In the genomic region with DNA sequence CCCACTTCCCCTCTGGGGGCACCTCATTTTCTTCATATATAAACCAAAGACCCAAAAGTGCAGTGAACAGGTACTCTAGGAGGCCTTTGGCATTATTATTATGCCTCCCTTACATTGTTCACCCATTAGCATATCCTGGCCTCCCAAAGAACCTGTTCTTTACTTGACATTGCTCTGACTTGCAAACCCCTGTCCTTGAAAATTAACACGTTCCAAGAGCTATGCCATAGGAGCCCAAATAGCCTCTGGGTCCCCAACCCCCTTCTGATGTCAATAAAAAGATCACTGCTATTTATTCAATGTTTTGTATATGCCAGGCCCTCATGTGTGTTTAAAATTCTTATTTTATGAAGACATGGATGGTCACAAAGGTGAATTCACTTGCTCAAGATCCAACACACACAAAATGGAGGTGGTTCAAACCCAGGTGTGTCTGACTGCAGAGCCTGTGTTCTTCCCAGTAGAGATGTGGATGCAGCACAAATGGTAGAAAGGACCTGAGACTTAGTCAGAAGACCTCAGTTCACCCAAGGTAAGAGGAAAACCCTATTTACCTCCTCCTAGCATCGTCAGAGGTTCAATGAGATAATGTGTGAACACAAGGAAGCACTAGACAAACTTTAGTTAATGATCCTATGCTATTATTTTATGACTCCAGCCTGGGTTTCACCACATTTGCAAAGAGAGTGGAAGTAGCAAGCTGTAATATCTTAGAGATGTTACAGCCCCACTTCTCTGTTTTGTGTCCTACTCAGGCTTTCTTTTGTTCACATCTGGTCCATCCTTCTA, we compare ENCODE assay signal across 1 cellular context.
TF ChIP-seq lines count a peak whose summit lies in the region.

No MANE protein-coding gene starts in this region.

TF ChIP-seq in HCT116, 20 proteins besides CTCF, POLR2A, EP300 and RAD21:
- TF ChIP-seq SRF (IDR thresholded peaks at IDR 0.05; ENCODE audit: low read depth) (no peak), ATF3 (IDR thresholded peaks at IDR 0.05) (no peak), ZFX (IDR thresholded peaks at IDR 0.05) (no peak), TCF7L2 (IDR thresholded peaks at IDR 0.05; ENCODE audit: borderline replicate concordance, extremely low read depth, insufficient read depth, insufficient read length) (no peak), ZNF274 (IDR thresholded peaks at IDR 0.05; ENCODE audit: low read depth, low read length) (no peak), JUND (IDR thresholded peaks at IDR 0.05) (no peak), CEBPB (IDR thresholded peaks at IDR 0.05; ENCODE audit: low read depth) (no peak), CBX3 (IDR thresholded peaks at IDR 0.05; ENCODE audit: low read depth) (no peak), ZBTB33 (IDR thresholded peaks at IDR 0.05; ENCODE audit: extremely low read depth, insufficient replicate concordance, low read length) (no peak), ELF1 (IDR thresholded peaks at IDR 0.05; ENCODE audit: borderline replicate concordance, low read depth) (no peak; the same call in 1 of the 2 replicates), SIN3A (IDR thresholded peaks at IDR 0.05; ENCODE audit: low read depth) (no peak), MAX (IDR thresholded peaks at IDR 0.05) (no peak), EZH2 (IDR thresholded peaks at IDR 0.05) (no peak), EZH2phosphoT487 (IDR thresholded peaks at IDR 0.05; ENCODE audit: borderline replicate concordance) (no peak), POLR2AphosphoS5 (IDR thresholded peaks at IDR 0.05; ENCODE audit: low read depth, low read length) (no peak), EGR1 (IDR thresholded peaks at IDR 0.05; ENCODE audit: low read depth) (no peak), YY1 (IDR thresholded peaks at IDR 0.05; ENCODE audit: extremely low read depth, insufficient replicate concordance, low read depth, low read length) (no peak), SP1 (IDR thresholded peaks at IDR 0.05; ENCODE audit: low read depth) (no peak), FOSL1 (IDR thresholded peaks at IDR 0.05; ENCODE audit: low read depth) (no peak)
- TF ChIP-seq, protein P1, sequence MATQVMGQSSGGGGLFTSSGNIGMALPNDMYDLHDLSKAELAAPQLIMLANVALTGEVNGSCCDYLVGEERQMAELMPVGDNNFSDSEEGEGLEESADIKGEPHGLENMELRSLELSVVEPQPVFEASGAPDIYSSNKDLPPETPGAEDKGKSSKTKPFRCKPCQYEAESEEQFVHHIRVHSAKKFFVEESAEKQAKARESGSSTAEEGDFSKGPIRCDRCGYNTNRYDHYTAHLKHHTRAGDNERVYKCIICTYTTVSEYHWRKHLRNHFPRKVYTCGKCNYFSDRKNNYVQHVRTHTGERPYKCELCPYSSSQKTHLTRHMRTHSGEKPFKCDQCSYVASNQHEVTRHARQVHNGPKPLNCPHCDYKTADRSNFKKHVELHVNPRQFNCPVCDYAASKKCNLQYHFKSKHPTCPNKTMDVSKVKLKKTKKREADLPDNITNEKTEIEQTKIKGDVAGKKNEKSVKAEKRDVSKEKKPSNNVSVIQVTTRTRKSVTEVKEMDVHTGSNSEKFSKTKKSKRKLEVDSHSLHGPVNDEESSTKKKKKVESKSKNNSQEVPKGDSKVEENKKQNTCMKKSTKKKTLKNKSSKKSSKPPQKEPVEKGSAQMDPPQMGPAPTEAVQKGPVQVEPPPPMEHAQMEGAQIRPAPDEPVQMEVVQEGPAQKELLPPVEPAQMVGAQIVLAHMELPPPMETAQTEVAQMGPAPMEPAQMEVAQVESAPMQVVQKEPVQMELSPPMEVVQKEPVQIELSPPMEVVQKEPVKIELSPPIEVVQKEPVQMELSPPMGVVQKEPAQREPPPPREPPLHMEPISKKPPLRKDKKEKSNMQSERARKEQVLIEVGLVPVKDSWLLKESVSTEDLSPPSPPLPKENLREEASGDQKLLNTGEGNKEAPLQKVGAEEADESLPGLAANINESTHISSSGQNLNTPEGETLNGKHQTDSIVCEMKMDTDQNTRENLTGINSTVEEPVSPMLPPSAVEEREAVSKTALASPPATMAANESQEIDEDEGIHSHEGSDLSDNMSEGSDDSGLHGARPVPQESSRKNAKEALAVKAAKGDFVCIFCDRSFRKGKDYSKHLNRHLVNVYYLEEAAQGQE (IDR thresholded peaks at IDR 0.05; ENCODE audit: low read depth) = no peak
